In the genomic region with DNA sequence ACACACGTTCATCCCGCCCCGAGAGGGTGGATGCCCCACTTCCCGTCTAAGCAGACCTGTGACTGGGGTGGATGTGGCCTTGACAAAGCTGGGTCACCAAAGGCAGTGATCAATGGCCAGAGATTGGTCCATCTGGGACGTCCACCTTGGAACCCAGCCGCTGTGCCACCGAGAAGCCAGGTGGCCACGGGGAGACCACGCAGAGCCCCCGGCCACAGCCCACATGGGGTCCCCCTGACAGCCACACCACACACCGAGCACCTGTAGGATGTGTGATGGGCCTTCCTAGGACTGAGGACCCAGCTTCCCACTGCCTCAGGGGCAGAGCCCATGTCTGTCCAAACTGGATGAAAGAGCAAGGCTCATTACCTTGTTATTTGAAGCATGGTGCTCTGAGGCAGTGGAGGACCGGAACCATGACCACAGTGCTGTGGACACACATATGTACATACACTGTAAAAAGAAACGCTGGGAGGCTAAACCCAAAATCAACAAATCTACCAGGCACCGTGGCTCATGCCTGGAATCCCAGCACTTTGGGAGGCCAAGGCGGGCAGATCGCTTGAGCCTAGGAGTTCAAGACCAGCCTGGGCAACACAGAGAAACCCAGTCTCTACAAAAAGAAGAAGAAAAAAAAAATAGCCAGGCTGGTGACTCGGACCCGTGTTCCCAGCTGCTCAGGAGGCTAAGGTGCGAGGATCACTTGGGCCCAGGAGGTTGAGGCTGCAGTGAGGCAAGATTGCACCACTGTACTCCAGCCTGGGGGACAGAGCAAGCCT, we compare ENCODE assay signal across 17 cellular contexts. TPM values are rescaled to one million over a fixed set of nuclear protein-coding genes. Genes with fewer than 3 reads are reported as not detected.
A peak's percentile ranks its signal among the peaks of the same experiment; 100 is the strongest.
DNase-seq lines count a peak whose midpoint lies in the region; ATAC-seq and TF ChIP-seq lines count a peak whose summit lies in the region.
"Had no signal": no experiment of that assay in that cellular context is flagged by ENCODE, and none has a peak within 500 bp of the region (broad histone marks: within the 10 kb centered on the region; RNA-seq: fewer than 3 reads in every experiment).

No MANE protein-coding gene starts in this region.

- H3K4me1 Mint-ChIP-seq in glutamatergic neuron (ENCODE audit: low read depth, unreplicated experiment) = no peaks in the 10 kb centered on the region
- no peaks in the 10 kb centered on the region for H3K4me1 Mint-ChIP-seq in osteocyte (ENCODE audit: unreplicated experiment)

- H3K27me3 Mint-ChIP-seq in glutamatergic neuron (ENCODE audit: unreplicated experiment) (peaks cover 2% of the 10 kb centered on the region), osteocyte (ENCODE audit: unreplicated experiment) (no peaks in the 10 kb centered on the region)

- H3K27ac ChIP-seq in heart left ventricle (no peak overlapping the region), left ventricle myocardium inferior (replicated peaks) (no peak overlapping the region), upper lobe of right lung (no peak overlapping the region)
- H3K27ac ChIP-seq: C4-2B had no signal

- no peaks in the 10 kb centered on the region for H3K36me3 Mint-ChIP-seq in glutamatergic neuron (ENCODE audit: unreplicated experiment)
- H3K36me3 Mint-ChIP-seq in osteocyte (ENCODE audit: unreplicated experiment) = no peaks in the 10 kb centered on the region

- TF ChIP-seq POLR2A in heart left ventricle (IDR thresholded peaks at IDR 0.05) = no peak

- intact Hi-C loops in heart left ventricle (cut with DNase I) (no loop called here), left ventricle myocardium inferior (cut with micrococcal nuclease) (no loop called here), upper lobe of right lung (cut with DNase I) (no loop called here)

- H3K36me3 ChIP-seq in heart left ventricle (no peaks in the 10 kb centered on the region), left ventricle myocardium inferior (no peaks in the 10 kb centered on the region), upper lobe of right lung (no peaks in the 10 kb centered on the region)

- H3K4me3 ChIP-seq in heart left ventricle (no peak overlapping the region), left ventricle myocardium inferior (no peak overlapping the region), upper lobe of right lung (no peak overlapping the region)

- H3K4me1 ChIP-seq in heart left ventricle (no peaks in the 10 kb centered on the region), left ventricle myocardium inferior (no peaks in the 10 kb centered on the region), upper lobe of right lung (no peaks in the 10 kb centered on the region)

- H3K9me3 ChIP-seq in heart left ventricle (no peaks in the 10 kb centered on the region), left ventricle myocardium inferior (replicated peaks) (no peaks in the 10 kb centered on the region), upper lobe of right lung (no peaks in the 10 kb centered on the region)

- H3K27ac Mint-ChIP-seq in glutamatergic neuron (ENCODE audit: unreplicated experiment) = no peak overlapping the region
- no peak overlapping the region for H3K27ac Mint-ChIP-seq in osteocyte (ENCODE audit: unreplicated experiment)
- H3K27ac Mint-ChIP-seq: HFFc6 had no signal

- WGBS in heart left ventricle, 4 donors = 85 to 89% (median 88%) methylated on average over 11 to 19 of the region's 19 CpGs

- DNase-seq in heart left ventricle (peak in 3 of 5 donors; percentile 5 to 55 (median 9)), left ventricle myocardium inferior (no peak), glutamatergic neuron (peak; percentile 5), osteocyte (ENCODE audit: extremely low spot score, unreplicated experiment) (peak; percentile 53), upper lobe of right lung (peak; percentile 46), iPS-NIHi7 (ENCODE audit: extremely low spot score) (no peak)
- no peak for DNase-seq in NK-92 treated with Interleukin-12 subunit alpha and Interleukin-12 subunit beta, amount 100 ng/mL, for 24 hours (lab: John Stamatoyannopoulos, UW)
- no peak for DNase-seq in stimulated activated CD4-positive, alpha-beta T cell treated with anti-CD3 and anti-CD28 coated beads, Interleukin-4, amount 100 ng/mL, for 4 hours
- DNase-seq: COR-L47, HFFc6, KG1, NCI-H1417 treated with DMSO at 0.1 percent for 48 hours, NCI-H1930, NCI-H446, NCI-H69, RPMI8226 had no signal

- no peak for TF ChIP-seq CTCF in heart left ventricle (IDR thresholded peaks at IDR 0.05)
- no peak for TF ChIP-seq CTCF in left ventricle myocardium inferior (IDR thresholded peaks at IDR 0.05; ENCODE audit: borderline replicate concordance)
- no peak for TF ChIP-seq CTCF in glutamatergic neuron (IDR thresholded peaks at IDR 0.05; ENCODE audit: partially characterized antibody, unreplicated experiment)
- TF ChIP-seq CTCF in osteocyte (IDR thresholded peaks at IDR 0.05) = no peak
- no peak for TF ChIP-seq CTCF in upper lobe of right lung (IDR thresholded peaks at IDR 0.05)

- H3K4me3 Mint-ChIP-seq in glutamatergic neuron (ENCODE audit: unreplicated experiment) = no peak overlapping the region
- no peak overlapping the region for H3K4me3 Mint-ChIP-seq in osteocyte (ENCODE audit: unreplicated experiment)
- H3K4me3 Mint-ChIP-seq: HFFc6 had no signal

- H3K9me3 Mint-ChIP-seq in glutamatergic neuron (ENCODE audit: unreplicated experiment) (peaks cover 5% of the 10 kb centered on the region), osteocyte (ENCODE audit: unreplicated experiment) (no peaks in the 10 kb centered on the region)

- H3K27me3 ChIP-seq in heart left ventricle (peaks cover 0 to 14% (median 0%) of the 10 kb centered on the region in 9 donors), left ventricle myocardium inferior (ENCODE audit: low read depth) (peaks cover 65% of the 10 kb centered on the region), upper lobe of right lung (no peaks in the 10 kb centered on the region)

- ATAC-seq in heart left ventricle (no peak), upper lobe of right lung (no peak)

RNA-seq across cellular contexts. Expression of gene MRPL36, which starts 50.1 kb away (rescaled TPM):
- total RNA-seq in heart left ventricle (10 to 100 TPM; 45.6 to 77.6 (median 55.3) TPM), left ventricle myocardium inferior (57.4 TPM), glutamatergic neuron (ENCODE audit: unreplicated experiment) (40.0 TPM), osteocyte (44.0 and 51.9 TPM in 2 replicates), upper lobe of right lung (29.4 TPM)
- 100 to 1,000 TPM in 1 of 2 donors, 10 to 100 TPM in 1; 88.8 to 107 TPM for polyA plus RNA-seq in heart left ventricle

RNA-seq across cellular contexts. Expression of gene NDUFS6, which starts 51.7 kb away (rescaled TPM):
- total RNA-seq in heart left ventricle (100 to 1,000 TPM in 3 of 9 donors, 10 to 100 TPM in 6; 55.9 to 245 (median 87.1) TPM), left ventricle myocardium inferior (122 TPM), glutamatergic neuron (ENCODE audit: unreplicated experiment) (40.3 TPM), osteocyte (31.7 and 35.1 TPM in 2 replicates), upper lobe of right lung (23.5 TPM)
- polyA plus RNA-seq in heart left ventricle = 100 to 1,000 TPM; 147 to 311 TPM

Comparison
In these comparisons a context has a peak if more than half of its experiments do, and no peak if none do; other contexts are left out.
1. DNase-seq: peak in heart left ventricle (3 of 5), glutamatergic neuron (single experiment), osteocyte (single experiment) and upper lobe of right lung (single experiment); none in left ventricle myocardium inferior (single experiment), NK-92 treated with Interleukin-12 subunit alpha and Interleukin-12 subunit beta, amount 100 ng/mL, for 24 hours (single experiment), iPS-NIHi7 (single experiment) and stimulated activated CD4-positive, alpha-beta T cell treated with anti-CD3 and anti-CD28 coated beads, Interleukin-4, amount 100 ng/mL, for 4 hours (0 of 2).